In the genomic region with DNA sequence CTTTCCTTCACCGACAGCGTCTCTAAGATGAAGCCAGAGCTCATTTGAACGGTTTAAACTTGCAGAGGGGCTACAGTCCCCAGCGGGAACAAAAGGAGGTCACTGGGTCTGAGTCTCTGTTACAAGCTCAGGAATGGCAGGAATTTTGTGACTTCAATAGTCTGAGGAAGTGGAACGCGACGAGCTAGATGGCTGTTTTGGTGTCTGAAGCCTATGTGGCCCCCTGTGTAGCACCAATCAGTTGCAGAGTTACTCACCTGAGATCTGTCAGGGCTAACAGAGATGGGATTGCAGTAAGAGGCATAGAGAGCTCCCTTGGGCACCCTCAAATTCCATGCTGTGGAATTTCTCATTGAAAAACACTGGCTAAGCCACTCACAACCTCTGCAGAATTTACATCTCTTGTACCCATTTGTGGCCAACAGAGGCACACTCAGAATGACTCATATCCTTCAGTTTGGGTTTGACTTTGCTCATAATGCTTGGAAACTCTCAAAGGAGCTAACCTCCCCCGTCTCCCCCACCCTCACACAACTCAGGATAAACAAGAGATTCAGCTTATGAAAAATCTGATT, we compare ENCODE assay signal across 11 cellular contexts. TPM values are rescaled to one million over a fixed set of nuclear protein-coding genes. Genes with fewer than 3 reads are reported as not detected.
DNase-seq lines count a peak whose midpoint lies in the region; ATAC-seq, FAIRE-seq and TF ChIP-seq lines count a peak whose summit lies in the region.
"Had no signal": no experiment of that assay in that cellular context is flagged by ENCODE, and none has a peak within 500 bp of the region (broad histone marks: within the 10 kb centered on the region; RNA-seq: fewer than 3 reads in every experiment).

No MANE protein-coding gene starts in this region.

- H3K27me3 ChIP-seq in GM23338 (ENCODE audit: insufficient read depth): peaks cover 35% of the 10 kb centered on the region
- no peaks in the 10 kb centered on the region for H3K27me3 ChIP-seq in endothelial cell of umbilical vein (ENCODE audit: control insufficient read depth in 2 of 2, insufficient read depth in 2 of 2, low read length in 2 of 2)
- H3K27me3 ChIP-seq in BE2C: no peaks in the 10 kb centered on the region
- H3K27me3 ChIP-seq in Karpas-422 (ENCODE audit: low read length): no peaks in the 10 kb centered on the region

- H2AFZ ChIP-seq in GM23338 (no peak overlapping the region), endothelial cell of umbilical vein (ENCODE audit: low read depth, low read length) (peak overlapping the region; percentile 88), Karpas-422 (ENCODE audit: low read length) (no peak overlapping the region)

- peak overlapping the region; percentile 57 for H3K4me3 Mint-ChIP-seq in GM23338

- no peaks in the 10 kb centered on the region for H3K36me3 Mint-ChIP-seq in GM23338 (ENCODE audit: low read depth)

- H3K36me3 ChIP-seq in GM23338 (ENCODE audit: insufficient read depth) (no peaks in the 10 kb centered on the region), endothelial cell of umbilical vein (ENCODE audit: control insufficient read depth in 2 of 2, extremely low read depth in 1 of 2, insufficient read depth in 2 of 2, low read length in 2 of 2) (no peaks in the 10 kb centered on the region), BE2C (no peaks in the 10 kb centered on the region), Karpas-422 (ENCODE audit: insufficient read depth, low read length) (no peaks in the 10 kb centered on the region)

- H3K9ac ChIP-seq in endothelial cell of umbilical vein (replicated peaks; ENCODE audit: extremely low read depth, insufficient read depth, low read length) (peak overlapping the region; percentile 2), Karpas-422 (ENCODE audit: low read length) (no peak overlapping the region)

- ATAC-seq in GM23338 (peak; percentile 95), GM18498 (IDR thresholded peaks at IDR 0.05; ENCODE audit: unreplicated experiment) (no peak)

- H3K9me1 ChIP-seq in endothelial cell of umbilical vein (replicated peaks; ENCODE audit: control insufficient read depth, extremely low read depth, insufficient read depth, low read length): no peaks in the 10 kb centered on the region

- FAIRE-seq in endothelial cell of umbilical vein (lab: Jason Lieb, UNC): peak; percentile 81

- no peaks in the 10 kb centered on the region for H3K9me2 ChIP-seq in GM23338 (ENCODE audit: insufficient read depth)
- H3K9me2 ChIP-seq in Karpas-422 (replicated peaks; ENCODE audit: insufficient read depth, low read length): no peaks in the 10 kb centered on the region

- CTCF ChIA-PET in endothelial cell of umbilical vein (lab: Charles Lee): interaction anchor here (0.7 to 9.0 kb wide), 6 partner anchors 9 to 161 kb away, joined by 3 to 181 read pairs (median 18); no protein-coding TSS in a partner anchor

- TF ChIP-seq POLR2A in endothelial cell of umbilical vein (IDR thresholded peaks at IDR 0.05; ENCODE audit: low read depth, low read length): no peak

- H3K9me3 ChIP-seq in endothelial cell of umbilical vein (replicated peaks; ENCODE audit: control insufficient read depth, insufficient read depth, low read length): no peaks in the 10 kb centered on the region
- no peaks in the 10 kb centered on the region for H3K9me3 ChIP-seq in BE2C
- no peaks in the 10 kb centered on the region for H3K9me3 ChIP-seq in Karpas-422 (ENCODE audit: low read length)

- H3K4me2 ChIP-seq in GM23338 (peak overlapping the region; percentile 50), endothelial cell of umbilical vein (ENCODE audit: insufficient read depth, low read length) (peak overlapping the region; percentile 34), Karpas-422 (ENCODE audit: low read depth, low read length, poor library complexity, severe bottlenecking) (no peak overlapping the region)

- H3K27ac ChIP-seq in GM23338 (ENCODE audit: low read depth) (no peak overlapping the region), endothelial cell of umbilical vein (ENCODE audit: insufficient read depth, low read depth, low read length) (no peak overlapping the region), Karpas-422 (ENCODE audit: low read length) (no peak overlapping the region)

- in situ Hi-C loops in SK-MEL-5 (cut with HindIII; ENCODE audit: low pct_unique_long_range_greater_than_20kb, low sequenced_read_pairs): no loop called here

- dilution Hi-C loops in endothelial cell of umbilical vein (cut with MboI; ENCODE audit: extremely low pct_ligation_motif_present, low sequenced_read_pairs): no loop called here

- BruUV-seq in endothelial cell of umbilical vein (replicated peaks; lab: Mats Ljungman, UMichigan): no TSS peak

- H4K20me1 ChIP-seq in GM23338 (replicated peaks; ENCODE audit: insufficient read depth) (0 out of 2 replicates have a peak, but pooled peaks cover 3% of the 10 kb centered on the region), endothelial cell of umbilical vein (replicated peaks; ENCODE audit: control insufficient read depth, extremely low read depth, insufficient read depth, low read length) (no peaks in the 10 kb centered on the region), Karpas-422 (ENCODE audit: insufficient read depth, low read depth, low read length) (no peaks in the 10 kb centered on the region)

- H3K79me2 ChIP-seq in GM23338 (replicated peaks; ENCODE audit: insufficient read depth) (no peaks in the 10 kb centered on the region), endothelial cell of umbilical vein (ENCODE audit: control insufficient read depth, insufficient read depth, low read length) (no peaks in the 10 kb centered on the region), Karpas-422 (ENCODE audit: low read length) (no peaks in the 10 kb centered on the region)

- H3K27ac Mint-ChIP-seq in GM23338: no peak overlapping the region

- H3K9me3 Mint-ChIP-seq in GM23338: no peaks in the 10 kb centered on the region

- DNase-seq in GM23338 (ENCODE audit: low spot score): peak; percentile 98
- DNase-seq in SK-MEL-5 (ENCODE audit: low read depth, low spot score): peak; percentile 39
- DNase-seq in endothelial cell of umbilical vein (ENCODE audit: low read depth, low spot score): peak; percentile 31
- peak; percentile 53 for DNase-seq in stimulated activated CD4-positive, alpha-beta T cell treated with anti-CD3 and anti-CD28 coated beads, Interleukin-15, amount 100 ng/mL, for 24 hours
- no peak for DNase-seq in BE2C
- no peak for DNase-seq in Karpas-422
- DNase-seq in NCI-H82 treated with DMSO at 0.1 percent for 48 hours (lab: John Stamatoyannopoulos, UW; ENCODE audit: unreplicated experiment): no peak
- DNase-seq: activated effector memory CD4-positive, alpha-beta T cell treated with Interleukin-2 at 50 U/mL for 16 hours; hippocampal formation; NCI-H69 had no signal

- peaks cover 30% of the 10 kb centered on the region for H3K27me3 Mint-ChIP-seq in GM23338 (ENCODE audit: insufficient read depth, low read depth, poor library complexity)

- peaks cover 22% of the 10 kb centered on the region for H3K4me1 ChIP-seq in GM23338 (ENCODE audit: insufficient read depth)
- H3K4me1 ChIP-seq in endothelial cell of umbilical vein (ENCODE audit: control insufficient read depth, extremely low read depth, insufficient read depth, low read length): peaks cover 11% of the 10 kb centered on the region
- H3K4me1 ChIP-seq in BE2C: no peaks in the 10 kb centered on the region
- no peaks in the 10 kb centered on the region for H3K4me1 ChIP-seq in Karpas-422 (ENCODE audit: low read length)

- POLR2A ChIA-PET in endothelial cell of umbilical vein (lab: Charles Lee): interaction anchor here (0.6 to 0.8 kb wide), 2 partner anchors 51 to 57 kb away, joined by 3 read pairs; no protein-coding TSS in a partner anchor

- H3F3A ChIP-seq in GM23338 (replicated peaks; ENCODE audit: low read depth): no peaks in the 10 kb centered on the region

- H3K4me3 ChIP-seq in GM23338 (no peak overlapping the region), endothelial cell of umbilical vein (replicated peaks in 1 of 3; ENCODE audit: insufficient read depth in 1 of 3, low read depth in 1 of 3, low read length in 3 of 3) (no peak overlapping the region), BE2C (ENCODE audit: low read depth, low read length) (no peak overlapping the region), Karpas-422 (ENCODE audit: low read length) (no peak overlapping the region)

- TF ChIP-seq CTCF in GM23338 (conservative IDR thresholded peaks at IDR 0.05; ENCODE audit: low read depth in 2 of 2) (no peak), endothelial cell of umbilical vein (IDR thresholded peaks at IDR 0.05; ENCODE audit: extremely low read depth in 1 of 2, insufficient read depth in 1 of 2, low read depth in 1 of 2, low read length in 2 of 2) (no peak), BE2C (IDR thresholded peaks at IDR 0.05; ENCODE audit: low read depth, low read length) (no peak)

- intact Hi-C loops in endothelial cell of umbilical vein (cut with micrococcal nuclease): loop anchor here (10.0 kb wide), 1 partner anchor 283 kb away; no protein-coding TSS in a partner anchor

- peaks cover 34% of the 10 kb centered on the region for H3K4me1 Mint-ChIP-seq in GM23338

TF ChIP-seq in GM23338, 12 proteins besides CTCF, POLR2A, EP300 and RAD21 (continues in another document):
- TF ChIP-seq NANOG (IDR thresholded peaks at IDR 0.05; ENCODE audit: borderline replicate concordance) (peak; percentile 37; the same call in 1 of the 2 replicates), JUNB (IDR thresholded peaks at IDR 0.05; ENCODE audit: unreplicated experiment) (no peak)

TF ChIP-seq in endothelial cell of umbilical vein, 7 proteins besides CTCF, POLR2A, EP300 and RAD21 (continues in another document):
- peak; percentile 72 for TF ChIP-seq FOS (IDR thresholded peaks at IDR 0.05; ENCODE audit: borderline replicate concordance, insufficient read depth, low read length)
- no peak for TF ChIP-seq MYC (IDR thresholded peaks at IDR 0.05; ENCODE audit: low read depth, low read length)

RNA-seq across cellular contexts. Expression of a gene that starts 7.1 kb away (rescaled TPM):
- total RNA-seq in GM23338 (2014; rRNA removed; shearing (Covaris generic)): 0.62 TPM in 1 of 2 replicates, not detected in the other
- polyA plus RNA-seq in GM23338 (2016; fragmentation: Nextera tagmentation; extraction: Ambion mirVana) (0.21 TPM in 1 of 2 replicates, not detected in the other), endothelial cell of umbilical vein (0.18 TPM in 2 replicates)
- total RNA-seq in SK-MEL-5 (2014; rRNA removed; shearing (Covaris generic)): not detected in 2 replicates
- 0.37 TPM in 2 replicates for polyA plus RNA-seq in SK-MEL-5 (2015; cell fraction: cytosol; rRNA removed)
- not detected in 2 replicates for polyA plus RNA-seq in SK-MEL-5 (2015; cell fraction: nucleus; rRNA removed)
- not detected in 2 replicates for total RNA-seq in endothelial cell of umbilical vein
- 0.05 and 0.14 TPM in 2 replicates for polyA plus RNA-seq in endothelial cell of umbilical vein (2011; cell fraction: cytosol; rRNA removed)
- 0.14 TPM in 1 of 2 replicates, not detected in the other for polyA plus RNA-seq in endothelial cell of umbilical vein (2011; cell fraction: nucleus; rRNA removed)
- not detected in 2 replicates for polyA plus RNA-seq in endothelial cell of umbilical vein (2012)
- 0.32 TPM in 1 of 2 replicates, not detected in the other for polyA minus RNA-seq in endothelial cell of umbilical vein
- polyA minus RNA-seq in endothelial cell of umbilical vein (2011; cell fraction: cytosol; rRNA and poly(A)+ RNA removed): not detected
- polyA minus RNA-seq in endothelial cell of umbilical vein (2011; cell fraction: nucleus; rRNA and poly(A)+ RNA removed): not detected in 2 replicates
- polyA plus RNA-seq in BE2C (2012; ENCODE audit: insufficient read depth, insufficient read length, low read depth): not detected
- 0.11 TPM in 1 of 2 replicates, not detected in the other for total RNA-seq in Karpas-422 (2014; rRNA removed; shearing (Covaris generic); ENCODE audit: low replicate concordance)

Comparison
In these comparisons a context has a peak if more than half of its experiments do, and no peak if none do; other contexts are left out.
1. DNase-seq: peak in GM23338 (single experiment), SK-MEL-5 (single experiment), endothelial cell of umbilical vein (single experiment) and stimulated activated CD4-positive, alpha-beta T cell treated with anti-CD3 and anti-CD28 coated beads, Interleukin-15, amount 100 ng/mL, for 24 hours (single experiment); none in BE2C (single experiment), Karpas-422 (single experiment) and NCI-H82 treated with DMSO at 0.1 percent for 48 hours (single experiment).